Comparison of ENCODE assay signal across 8 cellular contexts in the genomic region with DNA sequence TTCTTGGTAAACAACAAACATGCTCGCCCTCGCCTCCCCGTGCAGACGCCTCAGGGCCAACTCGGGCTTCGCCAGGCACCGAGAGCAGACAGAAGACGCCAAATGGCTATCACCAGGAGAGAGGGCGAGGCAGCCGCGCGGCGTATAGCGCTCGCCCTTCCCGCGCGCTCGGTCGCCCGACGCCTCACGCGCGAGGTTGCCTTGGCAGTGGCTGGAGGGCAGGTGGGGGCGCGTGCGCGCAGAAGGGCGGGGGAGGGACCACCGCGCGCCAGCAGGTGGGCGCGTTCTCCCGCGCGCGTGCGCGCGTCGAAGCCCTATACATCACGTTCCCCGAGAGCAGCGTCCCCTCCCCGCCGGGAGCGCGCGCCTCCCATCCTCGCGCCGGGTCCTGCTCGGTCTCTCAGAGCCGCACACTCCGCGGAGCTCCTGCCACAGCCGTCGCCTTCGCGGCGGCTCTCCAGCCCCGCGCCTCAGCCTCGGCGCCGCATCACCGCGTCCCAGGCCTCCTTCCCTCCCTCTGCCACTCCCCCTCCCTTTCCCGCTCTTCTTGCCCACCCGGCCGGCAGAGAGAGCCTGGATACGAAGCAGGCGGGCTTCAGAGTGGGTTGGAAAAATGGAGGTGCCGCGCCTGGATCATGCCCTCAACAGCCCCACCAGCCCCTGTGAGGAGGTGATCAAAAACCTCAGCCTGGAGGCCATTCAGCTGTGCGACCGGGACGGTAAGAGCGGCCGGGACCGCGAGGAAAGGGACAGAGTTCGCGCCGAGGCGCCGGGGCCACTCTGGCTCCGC. TPM values are rescaled to one million over a fixed set of nuclear protein-coding genes. Genes with fewer than 3 reads are reported as not detected.
DNase-seq lines count a peak whose midpoint lies in the region; ATAC-seq and TF ChIP-seq lines count a peak whose summit lies in the region.

PHYHIPL (plus strand) TSS at position 403 of the 790 bp plus-strand sequence; CDS start at position 614, 211 bp downstream.

- no peak for ATAC-seq in GM21381 (IDR thresholded peaks at IDR 0.05; ENCODE audit: unreplicated experiment)

- H3K27me3 Mint-ChIP-seq in HFFc6 (ENCODE audit: insufficient read depth), result peaks cover 7% of the 10 kb centered on the region; the same call in 1 of the 2 replicates

- DNase-seq in GM20000 (ENCODE audit: low spot score), result peak; percentile 24
- peak; percentile 32 for DNase-seq in NCI-H510A treated with DMSO at 0.1 percent for 48 hours (lab: John Stamatoyannopoulos, UW)
- no peak for DNase-seq in fibroblast of lung (ENCODE audit: low read depth in 2 of 2)
- peak in 53 of 56 donors; percentile 2 to 90 (median 69) for DNase-seq in nucleus accumbens (lab: John Stamatoyannopoulos, UW)
- DNase-seq in HFFc6, result no peak
- DNase-seq in NAMALWA (ENCODE audit: low spot score), result no peak
- no peak for DNase-seq in AML-193 (lab: John Stamatoyannopoulos, UW)

- peaks cover 24% of the 10 kb centered on the region for H3K27me3 ChIP-seq in fibroblast of lung (ENCODE audit: control insufficient read depth, insufficient read depth, low read length)

- peaks cover 5% of the 10 kb centered on the region; the same call in 1 of the 2 replicates for H3K36me3 Mint-ChIP-seq in HFFc6 (ENCODE audit: low read depth)

- H3K27ac ChIP-seq in fibroblast of lung (ENCODE audit: insufficient read depth, low read length), result no peak within 1 kb of the TSS

- peak within 1 kb of the TSS; percentile 49 for H3K4me2 ChIP-seq in fibroblast of lung (ENCODE audit: extremely low read depth, insufficient read depth, low read length)

- no peak within 1 kb of the TSS for H2AFZ ChIP-seq in fibroblast of lung (ENCODE audit: low read length)

- no peak within 1 kb of the TSS for H3K9ac ChIP-seq in fibroblast of lung (ENCODE audit: insufficient read depth, low read length)

- H3K4me3 Mint-ChIP-seq in HFFc6, result no peak within 1 kb of the TSS

- no peaks in the 10 kb centered on the region for H3K9me3 ChIP-seq in fibroblast of lung (ENCODE audit: control insufficient read depth, insufficient read depth, low read depth, low read length)

- no peaks in the 10 kb centered on the region for H3K36me3 ChIP-seq in fibroblast of lung (ENCODE audit: control insufficient read depth, insufficient read depth, low read length)

- H3K79me2 ChIP-seq in fibroblast of lung (ENCODE audit: control insufficient read depth, insufficient read depth, low read length), result no peaks in the 10 kb centered on the region

- peaks cover 8% of the 10 kb centered on the region for H3K4me1 Mint-ChIP-seq in HFFc6 (ENCODE audit: low read depth)

- peaks cover 4% of the 10 kb centered on the region for H3K9me3 Mint-ChIP-seq in HFFc6

- peak within 1 kb of the TSS in 2 of 4 experiments; percentile 15 to 23 for H3K4me3 ChIP-seq in fibroblast of lung (replicated peaks in 1 of 4; ENCODE audit: control extremely low read depth in 1 of 4, insufficient read depth in 1 of 4, low read depth in 3 of 4, low read length in 4 of 4)

- H4K20me1 ChIP-seq in fibroblast of lung (ENCODE audit: control insufficient read depth, extremely low read depth, insufficient read depth, low read length), result no peaks in the 10 kb centered on the region

- TF ChIP-seq CTCF in GM20000 (IDR thresholded peaks at IDR 0.05; ENCODE audit: extremely low read depth, missing control alignments) (no peak), fibroblast of lung (conservative IDR thresholded peaks at IDR 0.05 in 1 of 2, IDR thresholded peaks at IDR 0.05 in 1 of 2; ENCODE audit: low read depth in 1 of 2, low read length in 2 of 2) (no peak), HFFc6 (IDR thresholded peaks at IDR 0.05) (no peak)

- H3K4me1 ChIP-seq in fibroblast of lung (ENCODE audit: control insufficient read depth, extremely low read depth, insufficient read depth, low read length), result peaks cover 3% of the 10 kb centered on the region

- H3K27ac Mint-ChIP-seq in HFFc6, result no peak within 1 kb of the TSS

RNA-seq across cellular contexts. Expression of gene PHYHIPL, which starts in this region (rescaled TPM):
- not detected in 2 replicates for total RNA-seq in fibroblast of lung
- polyA plus RNA-seq in fibroblast of lung, result 0.02 TPM in 1 of 2 replicates, not detected in the other
- polyA plus RNA-seq in fibroblast of lung (2012), result not detected in 2 replicates
- not detected in 2 replicates for polyA minus RNA-seq in fibroblast of lung (ENCODE audit: low replicate concordance)
- total RNA-seq in HFFc6 (2021; fragmentation: NEBNext Ultra II Directional; extraction: Animal tissue kit (Norgen Biotek cat#: 25700)), result not detected

Comparison
In these comparisons a context has a peak if more than half of its experiments do, and no peak if none do; other contexts are left out.
1. DNase-seq: peak in GM20000 (single experiment), NCI-H510A treated with DMSO at 0.1 percent for 48 hours (single experiment) and nucleus accumbens (53 of 56); none in fibroblast of lung (0 of 2), HFFc6 (single experiment), NAMALWA (single experiment) and AML-193 (0 of 2).